In the genomic region with DNA sequence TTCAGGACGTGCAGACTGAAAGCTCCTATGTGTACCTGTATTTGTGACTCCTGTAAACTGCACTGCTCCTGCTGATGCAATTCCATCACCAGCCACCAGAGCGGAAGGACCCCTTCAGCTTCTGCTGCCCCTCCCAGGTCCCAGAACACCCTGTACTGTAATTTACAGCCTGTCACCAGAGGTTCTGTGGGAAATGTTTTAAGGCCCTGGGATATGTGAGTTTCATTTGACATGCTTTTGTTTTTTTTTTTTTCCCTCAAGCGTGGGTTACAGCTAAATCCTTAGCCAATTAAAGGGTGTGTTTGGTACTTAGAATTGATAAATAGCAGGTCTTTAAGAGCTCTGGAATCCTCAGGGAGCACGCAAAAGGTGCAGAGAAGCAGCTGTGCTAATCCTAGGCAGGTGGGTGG, we compare ENCODE assay signal across 8 cellular contexts.
DNase-seq lines count a peak whose midpoint lies in the region; ATAC-seq and TF ChIP-seq lines count a peak whose summit lies in the region.

No MANE protein-coding gene starts in this region.

- no peaks in the 10 kb centered on the region for H3K79me2 ChIP-seq in OCI-LY3 (ENCODE audit: low read length)

- H3K4me1 Mint-ChIP-seq in Calu3 (ENCODE audit: low read depth, unreplicated experiment): peaks cover 46% of the 10 kb centered on the region

- no peak overlapping the region for H3K4me3 Mint-ChIP-seq in Calu3 (ENCODE audit: low read depth, unreplicated experiment)

- H3K36me3 Mint-ChIP-seq in Calu3 (ENCODE audit: insufficient read depth, unreplicated experiment): peaks cover 26% of the 10 kb centered on the region

- no peaks in the 10 kb centered on the region for H3K36me3 ChIP-seq in OCI-LY3 (replicated peaks; ENCODE audit: low read depth, low read length)

- H3K27me3 Mint-ChIP-seq in Calu3 (ENCODE audit: unreplicated experiment): no peaks in the 10 kb centered on the region

- CTCF ChIA-PET in Calu3 (lab: Charles Lee): interaction anchor here (0.7 to 2.3 kb wide), 3 partner anchors 12 to 86 kb away, joined by 3 to 8 read pairs (median 3); no protein-coding TSS in a partner anchor

- no peak overlapping the region for H3K4me3 ChIP-seq in OCI-LY3 (ENCODE audit: low read length)

- no peaks in the 10 kb centered on the region for H3K27me3 ChIP-seq in OCI-LY3 (ENCODE audit: low read depth, low read length)
- H3K27me3 ChIP-seq in foreskin keratinocyte: no peaks in the 10 kb centered on the region

- TF ChIP-seq CTCF in Calu3 (IDR thresholded peaks at IDR 0.05; ENCODE audit: unreplicated experiment): peak; percentile 90
- TF ChIP-seq CTCF in OCI-LY3 (IDR thresholded peaks at IDR 0.05; ENCODE audit: low read depth, low read length): peak; percentile 45
- peak; percentile 58 for TF ChIP-seq CTCF in foreskin keratinocyte (conservative IDR thresholded peaks at IDR 0.05)

- H3K27ac ChIP-seq in OCI-LY3 (ENCODE audit: low read length): no peak overlapping the region
- H3K27ac ChIP-seq in foreskin keratinocyte: no peak overlapping the region

- H4K20me1 ChIP-seq in OCI-LY3 (ENCODE audit: insufficient read depth, low read length): no peaks in the 10 kb centered on the region

- peak; percentile 61 for ATAC-seq in GM19372 (IDR thresholded peaks at IDR 0.05; ENCODE audit: low read depth, unreplicated experiment)
- peak; percentile 56 for ATAC-seq in HG03442 (IDR thresholded peaks at IDR 0.05; ENCODE audit: unreplicated experiment)
- ATAC-seq in foreskin keratinocyte: peak; percentile 85
- ATAC-seq in HG03469 (IDR thresholded peaks at IDR 0.05; ENCODE audit: unreplicated experiment): no peak

- H3K9ac ChIP-seq in OCI-LY3 (ENCODE audit: low read length): no peak overlapping the region

- no peak overlapping the region for H3K4me2 ChIP-seq in OCI-LY3 (ENCODE audit: low read length)

- H3K9me3 Mint-ChIP-seq in Calu3 (ENCODE audit: low read depth, unreplicated experiment): no peaks in the 10 kb centered on the region

- H3K9me3 ChIP-seq in OCI-LY3 (ENCODE audit: insufficient read depth, low read length): no peaks in the 10 kb centered on the region

- H3K4me1 ChIP-seq in OCI-LY3 (ENCODE audit: low read length) (peaks cover 19% of the 10 kb centered on the region), foreskin keratinocyte (no peaks in the 10 kb centered on the region)

- no peak overlapping the region for H2AFZ ChIP-seq in OCI-LY3 (ENCODE audit: low read depth, low read length)

- no TSS peak for BruUV-seq in Calu3 (replicated peaks; lab: Mats Ljungman, UMichigan)

- DNase-seq in Calu3: peak; percentile 55
- no peak for DNase-seq in foreskin keratinocyte
- no peak for DNase-seq in activated CD8-positive, alpha-beta memory T cell treated with anti-CD3 and anti-CD28 coated beads, Interleukin-2, amount 50 U/mL, for 4 hours
- DNase-seq in AG08395 (ENCODE audit: low spot score): no peak

- no peak overlapping the region for H3K27ac Mint-ChIP-seq in Calu3 (ENCODE audit: unreplicated experiment)

- intact Hi-C loops in Calu3 (cut with micrococcal nuclease; ENCODE audit: unreplicated experiment): no loop called here
